In the genomic region with DNA sequence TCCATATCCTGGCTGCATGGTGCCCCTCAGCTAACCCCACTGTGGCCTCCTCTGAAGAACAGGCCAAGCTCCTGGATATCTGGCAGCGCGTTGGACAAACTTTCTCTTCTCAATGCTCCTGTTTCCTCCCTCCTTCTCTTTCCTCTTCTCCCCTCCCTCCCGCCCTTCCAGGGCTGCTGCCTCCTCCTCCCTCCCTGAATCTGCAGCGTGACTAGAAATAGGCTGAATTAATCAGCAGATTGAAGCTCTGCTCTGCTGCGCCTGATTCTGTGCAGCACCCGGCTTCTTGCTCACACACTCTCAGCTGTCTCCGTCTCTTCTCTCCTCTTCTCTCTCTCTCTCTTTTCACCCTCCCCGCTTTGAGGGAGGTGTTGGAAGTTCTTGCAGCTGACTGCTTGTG, we compare ENCODE assay signal across 12 cellular contexts. TPM values are rescaled to one million over a fixed set of nuclear protein-coding genes. Genes with fewer than 3 reads are reported as not detected.
A peak's percentile ranks its signal among the peaks of the same experiment; 100 is the strongest.
DNase-seq lines count a peak whose midpoint lies in the region; TF ChIP-seq lines count a peak whose summit lies in the region.
"Had no signal": no experiment of that assay in that cellular context is flagged by ENCODE, and none has a peak within 500 bp of the region (broad histone marks: within the 10 kb centered on the region; RNA-seq: fewer than 3 reads in every experiment).

No MANE protein-coding gene starts in this region.

- no peaks in the 10 kb centered on the region for H3K27me3 ChIP-seq in breast epithelium
- H3K27me3 ChIP-seq: neutrophil had no signal

- DNase-seq in amniotic epithelial cell (ENCODE audit: low read depth), result peak; percentile 21
- peak; percentile 42 for DNase-seq in fibroblast of the aortic adventitia (ENCODE audit: low read depth)
- DNase-seq in middle frontal gyrus (ENCODE audit: extremely low spot score, low spot score), result peak; percentile 80
- peak; percentile 17 for DNase-seq in stromal cell of bone marrow (ENCODE audit: low read depth)
- DNase-seq in breast epithelium (ENCODE audit: low spot score in 2 of 2), result no peak
- no peak for DNase-seq in T-helper 9 cell
- DNase-seq in NCI-H774 (lab: John Stamatoyannopoulos, UW), result no peak
- DNase-seq in activated CD4-positive, alpha-beta T cell treated with anti-CD3 and anti-CD28 coated beads, Interleukin-2, amount 50 U/mL, for 1 hour, result no peak
- DNase-seq: activated naive CD4-positive, alpha-beta T cell treated with Interleukin-2 at 50 U/mL for 16 hours; DMS 273 treated with DMSO at 0.1 percent for 48 hours had no signal

- peaks cover 0 to 6% of the 10 kb centered on the region in 2 donors for H3K4me1 ChIP-seq in breast epithelium

- no peaks in the 10 kb centered on the region for H3K36me3 ChIP-seq in breast epithelium

- intact Hi-C loops in breast epithelium (cut with DNase I; ENCODE audit: low total_unique reads), result no loop called here

- peak overlapping the region in 1 of 2 donors; percentile 56 for H3K27ac ChIP-seq in breast epithelium
- H3K27ac ChIP-seq: neutrophil, VCaP had no signal

- no peak for TF ChIP-seq POLR2A in breast epithelium (IDR thresholded peaks at IDR 0.05)

- H3K9me3 ChIP-seq in breast epithelium, result no peaks in the 10 kb centered on the region
- H3K9me3 ChIP-seq: neutrophil had no signal

- TF ChIP-seq CTCF in fibroblast of the aortic adventitia (IDR thresholded peaks at IDR 0.05; ENCODE audit: insufficient read depth, low read length) (no peak), breast epithelium (IDR thresholded peaks at IDR 0.05) (no peak)

- H3K4me3 ChIP-seq in fibroblast of the aortic adventitia (ENCODE audit: low read depth, low read length) (no peak overlapping the region), breast epithelium (no peak overlapping the region)

RNA-seq across cellular contexts. Expression of a gene that starts 19.8 kb away (rescaled TPM):
- total RNA-seq in fibroblast of the aortic adventitia (ENCODE audit: low replicate concordance) (29.7 and 80.4 TPM in 2 replicates), breast epithelium (10 to 100 TPM; 45.1 to 62.5 (median 51.1) TPM)

RNA-seq across cellular contexts. Expression of a gene that starts 39.1 kb away (rescaled TPM):
- total RNA-seq in fibroblast of the aortic adventitia (ENCODE audit: low replicate concordance) (5.6 and 8.0 TPM in 2 replicates), breast epithelium (10 to 100 TPM in 2 of 3 donors, 1 to 10 TPM in 1; 10.0 to 23.3 (median 14.6) TPM)

RNA-seq across cellular contexts. Expression of a gene that starts 40.1 kb away (rescaled TPM):
- total RNA-seq in fibroblast of the aortic adventitia (ENCODE audit: low replicate concordance) (8.0 and 11.4 TPM in 2 replicates), breast epithelium (10 to 100 TPM; 18.4 to 34.7 (median 31.2) TPM)

RNA-seq across cellular contexts. Expression of a gene that starts 49.2 kb away (rescaled TPM):
- 0.09 TPM in 1 of 2 replicates, not detected in the other for total RNA-seq in fibroblast of the aortic adventitia (ENCODE audit: low replicate concordance)
- 10 to 100 TPM in 2 of 3 donors, 1 to 10 TPM in 1; 4.6 to 60.2 (median 52.4) TPM for total RNA-seq in breast epithelium

Comparison
In these comparisons a context has a peak if more than half of its experiments do, and no peak if none do; other contexts are left out.
1. DNase-seq: peak in amniotic epithelial cell (single experiment), fibroblast of the aortic adventitia (single experiment), middle frontal gyrus (single experiment) and stromal cell of bone marrow (single experiment); none in breast epithelium (0 of 2), T-helper 9 cell (single experiment), NCI-H774 (single experiment) and activated CD4-positive, alpha-beta T cell treated with anti-CD3 and anti-CD28 coated beads, Interleukin-2, amount 50 U/mL, for 1 hour (single experiment).